ENCODE assay signal across 5 cellular contexts in genomic region chr7:13581097-13581496, GRCh38.
"Had no signal": no experiment of that assay in that cellular context is flagged by ENCODE, and none has a peak within 500 bp of the region (broad histone marks: within the 10 kb centered on the region; RNA-seq: fewer than 3 reads in every experiment).

No MANE protein-coding gene starts in this region.

- H3K27ac Mint-ChIP-seq: GM23338, H9 had no signal

- ATAC-seq: GM23338, K562 had no signal

- H3K4me2 ChIP-seq: GM23338 had no signal

- DNase-seq: H9, HCEC 1CT, IMR-90 had no signal

- H3K4me3 Mint-ChIP-seq: GM23338, H9 had no signal

- H3K9me3 Mint-ChIP-seq: GM23338 had no signal

- H3K4me3 ChIP-seq: GM23338, K562 had no signal

- H2AFZ ChIP-seq: GM23338 had no signal
